Comparison of ENCODE assay signal across 14 cellular contexts in the genomic region with DNA sequence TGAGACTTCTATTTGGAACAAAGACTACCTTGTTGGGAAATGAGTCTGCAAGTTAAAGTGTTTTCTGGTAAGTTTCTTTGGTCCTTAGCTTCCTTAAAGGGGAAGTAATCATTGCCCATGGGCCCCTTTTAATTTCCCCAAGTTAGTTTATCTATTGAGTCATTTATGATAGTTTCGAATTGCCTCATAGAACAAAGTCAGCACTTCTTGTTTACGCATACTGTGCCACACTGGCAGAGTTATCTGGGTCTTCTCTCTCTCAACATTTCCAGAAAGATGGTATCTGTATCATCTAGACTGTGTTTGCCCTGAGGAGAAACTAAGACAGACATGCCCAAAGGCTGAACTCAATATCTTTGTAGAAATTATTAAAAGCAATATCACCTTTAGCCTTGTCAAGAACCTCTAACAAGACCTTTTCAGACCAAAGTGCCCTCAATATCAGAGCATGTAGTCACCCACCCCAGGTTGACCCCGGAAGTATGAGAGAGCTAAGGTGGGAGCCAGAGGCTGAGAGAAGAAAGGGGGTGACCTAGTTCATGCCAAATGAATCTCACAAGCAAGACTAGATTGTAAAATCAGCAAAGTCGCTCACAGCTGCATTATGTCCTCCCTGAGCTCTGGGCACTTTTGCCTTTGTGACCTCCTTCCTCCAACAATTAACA. TPM values are rescaled to one million over a fixed set of nuclear protein-coding genes. Genes with fewer than 3 reads are reported as not detected.
DNase-seq lines count a peak whose midpoint lies in the region; ATAC-seq, FAIRE-seq and TF ChIP-seq lines count a peak whose summit lies in the region.
"Had no signal": no experiment of that assay in that cellular context is flagged by ENCODE, and none has a peak within 500 bp of the region (broad histone marks: within the 10 kb centered on the region; RNA-seq: fewer than 3 reads in every experiment).

No MANE protein-coding gene starts in this region.

- POLR2A ChIA-PET in A549 (lab: Yijun Ruan, JAX), result no interaction called here

- intact Hi-C loops in dendritic cell treated with granulocyte-macrophage colony-stimulating factor and Interleukin-4, amounts not matched to agents 40 ng/mL and 50 ng/mL, for 4 days (cut with micrococcal nuclease), result loop anchor here (5.0 to 10.0 kb wide), 3 partner anchors 32 to 50 kb away; partner anchors contain the start of gene GALC

- H3K27ac Mint-ChIP-seq in dendritic cell treated with granulocyte-macrophage colony-stimulating factor and Interleukin-4, amounts not matched to agents 40 ng/mL and 50 ng/mL, for 4 days, result peak overlapping the region; percentile 80
- H3K27ac Mint-ChIP-seq in HFFc6, result no peak overlapping the region

- H3K4me3 Mint-ChIP-seq in dendritic cell treated with granulocyte-macrophage colony-stimulating factor and Interleukin-4, amounts not matched to agents 40 ng/mL and 50 ng/mL, for 4 days, result peak overlapping the region; percentile 35
- no peak overlapping the region for H3K4me3 Mint-ChIP-seq in HFFc6

- no peaks in the 10 kb centered on the region for H3K9me3 ChIP-seq in A549
- H3K9me3 ChIP-seq: thoracic aorta had no signal

- no peak for TF ChIP-seq CTCF in A549 (IDR thresholded peaks at IDR 0.05)
- no peak for TF ChIP-seq CTCF in HFFc6 (IDR thresholded peaks at IDR 0.05)

- CTCF ChIA-PET in A549 (lab: Yijun Ruan, JAX), result interaction anchor here (1.3 kb wide), 1 partner anchor 11 kb away, joined by 3 read pairs; no protein-coding TSS in a partner anchor

- no peak for FAIRE-seq in A549 (lab: Jason Lieb, UNC)
- FAIRE-seq: endothelial cell of umbilical vein, K562, RCC 7860 had no signal

- peak in 1 of 2 experiments; percentile 79; a peak in 3 of 6 replicates for ATAC-seq in A549
- peak; percentile 68 for ATAC-seq in GM19023 (IDR thresholded peaks at IDR 0.05; ENCODE audit: unreplicated experiment)
- peak; percentile 78 for ATAC-seq in HG03342 (IDR thresholded peaks at IDR 0.05; ENCODE audit: unreplicated experiment)
- no peak for ATAC-seq in HG03095 (IDR thresholded peaks at IDR 0.05; ENCODE audit: unreplicated experiment)
- no peak for ATAC-seq in GM19455 (IDR thresholded peaks at IDR 0.05; ENCODE audit: unreplicated experiment)
- ATAC-seq: K562 had no signal

- no peak for TF ChIP-seq POLR2A in A549 (IDR thresholded peaks at IDR 0.05; ENCODE audit: low read length)

- peaks cover 6% of the 10 kb centered on the region for H3K36me3 Mint-ChIP-seq in dendritic cell treated with granulocyte-macrophage colony-stimulating factor and Interleukin-4, amounts not matched to agents 40 ng/mL and 50 ng/mL, for 4 days (ENCODE audit: low read depth)
- no peaks in the 10 kb centered on the region for H3K36me3 Mint-ChIP-seq in HFFc6 (ENCODE audit: low read depth)

- TF ChIP-seq EP300 in A549 (IDR thresholded peaks at IDR 0.05), result peak in 1 of 2 experiments; percentile 14; a peak in 1 of 5 replicates

- no peak overlapping the region for H3K4me3 ChIP-seq in A549
- H3K4me3 ChIP-seq: K562, lung, thoracic aorta had no signal

- no peak for TF ChIP-seq RAD21 in A549 (conservative IDR thresholded peaks at IDR 0.05 in 1 of 2, IDR thresholded peaks at IDR 0.05 in 1 of 2)

- peak overlapping the region; percentile 65 for H3K4me2 ChIP-seq in A549

- no peaks in the 10 kb centered on the region for H3K9me3 Mint-ChIP-seq in dendritic cell treated with granulocyte-macrophage colony-stimulating factor and Interleukin-4, amounts not matched to agents 40 ng/mL and 50 ng/mL, for 4 days
- peaks cover 15% of the 10 kb centered on the region for H3K9me3 Mint-ChIP-seq in HFFc6

- H3K27me3 Mint-ChIP-seq in dendritic cell treated with granulocyte-macrophage colony-stimulating factor and Interleukin-4, amounts not matched to agents 40 ng/mL and 50 ng/mL, for 4 days, result no peaks in the 10 kb centered on the region
- peaks cover 2% of the 10 kb centered on the region; the same call in 1 of the 2 replicates for H3K27me3 Mint-ChIP-seq in HFFc6 (ENCODE audit: insufficient read depth)

- DNase-seq in A549 (ENCODE audit: low read depth in 1 of 2, low spot score in 1 of 2), result peak in 1 of 2 experiments; percentile 54
- DNase-seq in GOT3 (lab: John Stamatoyannopoulos, UW), result no peak
- no peak for DNase-seq in HFFc6

- H3K4me1 ChIP-seq in A549, result peaks cover 23% of the 10 kb centered on the region; the same call in 2 of the 3 replicates

- peak overlapping the region; percentile 11 to 75 for H3K27ac ChIP-seq in A549
- H3K27ac ChIP-seq: C4-2B, thoracic aorta had no signal

- H3K4me1 Mint-ChIP-seq in dendritic cell treated with granulocyte-macrophage colony-stimulating factor and Interleukin-4, amounts not matched to agents 40 ng/mL and 50 ng/mL, for 4 days (ENCODE audit: low read depth), result peaks cover 56% of the 10 kb centered on the region
- H3K4me1 Mint-ChIP-seq in HFFc6 (ENCODE audit: low read depth), result no peaks in the 10 kb centered on the region

- WGBS in A549 (ENCODE audit: missing lambda C conversion rate), result 24% methylated on average over 4 of the region's 4 CpGs

TF ChIP-seq in A549, 52 proteins besides CTCF, POLR2A, EP300 and RAD21:
- TF ChIP-seq MAFK (IDR thresholded peaks at IDR 0.05; ENCODE audit: partially characterized antibody) (peak; percentile 73), FOSL2 (IDR thresholded peaks at IDR 0.05) (0 out of 2 replicates have a peak, but pooled peaks have one; percentile 10), FOSL2 (CRISPR knock-in tag; IDR thresholded peaks at IDR 0.05) (no peak), HMGXB4 (CRISPR knock-in tag; IDR thresholded peaks at IDR 0.05; ENCODE audit: borderline replicate concordance) (no peak), CEBPB (IDR thresholded peaks at IDR 0.05) (peak in 1 of 2 experiments; percentile 74; a peak in 2 of 4 replicates), GATA3 (IDR thresholded peaks at IDR 0.05; ENCODE audit: borderline replicate concordance) (peak; percentile 72)

RNA-seq across cellular contexts. Expression of gene GPR65, which starts 40.0 kb away (rescaled TPM):
- 0.03 TPM in 2 replicates for polyA plus RNA-seq in A549 (2011; rRNA removed)
- polyA plus RNA-seq in A549 (2012; cell fraction: cytosol; rRNA removed), result under 0.01 TPM in 1 of 2 replicates, not detected in the other
- polyA plus RNA-seq in A549 (2012; cell fraction: nucleus; rRNA removed), result not detected in 2 replicates
- polyA plus RNA-seq in A549 (2017; fragmentation: RNase III; extraction: RNeasy Plus Mini Kit Qiagen cat#74134 plus additional on column Dnase treatment), result not detected in 3 replicates
- polyA minus RNA-seq in A549 (2011; rRNA and poly(A)+ RNA removed), result not detected in 2 replicates
- under 1 TPM in 5 of 6 experiments, not detected in 1; 0.07 to 0.34 (median 0.20) TPM for total RNA-seq in HFFc6 (2021; fragmentation: NEBNext Ultra II Directional; extraction: Animal tissue kit (Norgen Biotek cat#: 25700))

RNA-seq across cellular contexts. Expression of gene GALC, which starts 51.9 kb away (rescaled TPM):
- polyA plus RNA-seq in A549 (2011; rRNA removed) (37.3 and 38.3 TPM in 2 replicates), A549 (2017; fragmentation: RNase III; extraction: RNeasy Plus Mini Kit Qiagen cat#74134 plus additional on column Dnase treatment) (12.3 to 15.8 TPM (median 15.5 TPM) in 3 replicates)
- 4.6 and 5.5 TPM in 2 replicates for polyA plus RNA-seq in A549 (2012; cell fraction: cytosol; rRNA removed)
- polyA plus RNA-seq in A549 (2012; cell fraction: nucleus; rRNA removed), result 6.9 and 15.2 TPM in 2 replicates
- polyA minus RNA-seq in A549 (2011; rRNA and poly(A)+ RNA removed), result 18.2 and 20.1 TPM in 2 replicates
- total RNA-seq in HFFc6 (2021; fragmentation: NEBNext Ultra II Directional; extraction: Animal tissue kit (Norgen Biotek cat#: 25700)), result 10 to 100 TPM in 5 of 6 experiments, 1 to 10 TPM in 1; 9.3 to 11.8 (median 10.8) TPM

Comparison
In these comparisons a context has a peak if more than half of its experiments do, and no peak if none do; other contexts are left out.
1. ATAC-seq: peak in GM19023 (single experiment) and HG03342 (single experiment); none in HG03095 (single experiment) and GM19455 (single experiment).